ENCODE assay signal across 8 cellular contexts in the genomic region with DNA sequence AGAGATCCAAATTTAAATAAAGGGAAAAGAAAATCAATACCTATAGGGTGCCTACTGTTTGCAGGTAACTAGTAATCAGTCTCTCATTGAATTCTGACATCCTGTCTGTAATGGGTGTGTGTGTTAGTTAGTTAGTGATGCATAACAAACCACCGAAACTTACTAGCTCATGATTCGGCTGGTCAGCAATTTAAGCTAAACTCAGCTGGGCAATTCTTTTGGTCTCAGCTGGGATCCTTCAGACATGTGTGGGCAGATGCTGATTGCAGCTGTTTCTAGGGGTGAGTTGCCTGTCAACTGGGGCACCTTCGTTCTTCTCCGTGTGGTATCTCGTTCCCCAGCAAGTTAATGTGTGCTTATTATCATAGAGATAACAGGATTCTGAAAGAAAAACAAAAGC. TPM values are rescaled to one million over a fixed set of nuclear protein-coding genes. Genes with fewer than 3 reads are reported as not detected.
DNase-seq lines count a peak whose midpoint lies in the region; ATAC-seq and TF ChIP-seq lines count a peak whose summit lies in the region.

No MANE protein-coding gene starts in this region.

- DNase-seq in glomerular visceral epithelial cell (ENCODE audit: extremely low spot score) (peak; percentile 35), NCI-H1048 (lab: John Stamatoyannopoulos, UW) (no peak), endothelial cell (ENCODE audit: low spot score) (no peak)
- DNase-seq in stimulated activated CD4-positive, alpha-beta T cell treated with anti-CD3 and anti-CD28 coated beads, Interleukin-4, amount 100 ng/mL, for 1 hour = no peak
- DNase-seq in activated T-cell treated with anti-CD3 and anti-CD28 coated beads, Interleukin-2, amount 50 U/mL, for 4 hours = no peak

- no peak overlapping the region for H3K4me3 Mint-ChIP-seq in activated T-cell treated with anti-CD3 and anti-CD28 coated beads, Interleukin-2, amount 50 U/mL, for 4 hours
- H3K4me3 Mint-ChIP-seq in endothelial cell (ENCODE audit: unreplicated experiment) = no peak overlapping the region

- H3K27ac Mint-ChIP-seq in endothelial cell (ENCODE audit: unreplicated experiment) = no peak overlapping the region

- TF ChIP-seq CTCF in endothelial cell (IDR thresholded peaks at IDR 0.05; ENCODE audit: unreplicated experiment) = no peak

- H3K4me1 Mint-ChIP-seq in activated T-cell treated with anti-CD3 and anti-CD28 coated beads, Interleukin-2, amount 50 U/mL, for 4 hours (ENCODE audit: low read depth) = peaks cover 59% of the 10 kb centered on the region
- H3K4me1 Mint-ChIP-seq in endothelial cell (ENCODE audit: unreplicated experiment) = peaks cover 28% of the 10 kb centered on the region

- H3K9me3 Mint-ChIP-seq in activated T-cell treated with anti-CD3 and anti-CD28 coated beads, Interleukin-2, amount 50 U/mL, for 4 hours = no peaks in the 10 kb centered on the region
- no peaks in the 10 kb centered on the region for H3K9me3 Mint-ChIP-seq in endothelial cell (ENCODE audit: unreplicated experiment)

- H3K27me3 Mint-ChIP-seq in activated T-cell treated with anti-CD3 and anti-CD28 coated beads, Interleukin-2, amount 50 U/mL, for 4 hours (ENCODE audit: low read depth) = no peaks in the 10 kb centered on the region
- no peaks in the 10 kb centered on the region for H3K27me3 Mint-ChIP-seq in endothelial cell (ENCODE audit: unreplicated experiment)

- H3K36me3 Mint-ChIP-seq in activated T-cell treated with anti-CD3 and anti-CD28 coated beads, Interleukin-2, amount 50 U/mL, for 4 hours (ENCODE audit: insufficient read depth) = peaks cover 16% of the 10 kb centered on the region
- peaks cover 12% of the 10 kb centered on the region for H3K36me3 Mint-ChIP-seq in endothelial cell (ENCODE audit: low read depth, unreplicated experiment)

- ATAC-seq in GM18508 (IDR thresholded peaks at IDR 0.05; ENCODE audit: insufficient read depth, unreplicated experiment) (peak; percentile 66), GM21529 (IDR thresholded peaks at IDR 0.05; ENCODE audit: unreplicated experiment) (peak; percentile 49), HG03520 (IDR thresholded peaks at IDR 0.05; ENCODE audit: unreplicated experiment) (peak; percentile 56)
- ATAC-seq in activated T-cell treated with anti-CD3 and anti-CD28 coated beads, Interleukin-2, amount 50 U/mL, for 4 hours = no peak

RNA-seq across cellular contexts. Expression of a gene that starts 40.2 kb away (rescaled TPM):
- total RNA-seq in activated T-cell treated with anti-CD3 and anti-CD28 coated beads, Interleukin-2, amount 50 U/mL, for 4 hours = 10 to 100 TPM; 16.6 to 19.6 (median 17.0) TPM
- total RNA-seq in endothelial cell (ENCODE audit: unreplicated experiment) = 138 TPM

RNA-seq across cellular contexts. Expression of a gene that starts 43.9 kb away (rescaled TPM):
- not detected for total RNA-seq in activated T-cell treated with anti-CD3 and anti-CD28 coated beads, Interleukin-2, amount 50 U/mL, for 4 hours
- total RNA-seq in endothelial cell (ENCODE audit: unreplicated experiment) = not detected

Comparison
In these comparisons a context has a peak if more than half of its experiments do, and no peak if none do; other contexts are left out.
1. ATAC-seq: peak in GM18508 (single experiment), GM21529 (single experiment) and HG03520 (single experiment); none in activated T-cell treated with anti-CD3 and anti-CD28 coated beads, Interleukin-2, amount 50 U/mL, for 4 hours (0 of 2).